Comparison of ENCODE assay signal across 20 cellular contexts in genomic region chr18:36492604-36493329, GRCh38.
A peak's percentile ranks its signal among the peaks of the same experiment; 100 is the strongest.
DNase-seq lines count a peak whose midpoint lies in the region; ATAC-seq, FAIRE-seq and TF ChIP-seq lines count a peak whose summit lies in the region.
"Had no signal": no experiment of that assay in that cellular context is flagged by ENCODE, and none has a peak within 500 bp of the region (broad histone marks: within the 10 kb centered on the region; RNA-seq: fewer than 3 reads in every experiment).

No MANE protein-coding gene starts in this region.

- H3K4me2 ChIP-seq in astrocyte (ENCODE audit: low read length): no peak overlapping the region

- H3K4me1 ChIP-seq in astrocyte (ENCODE audit: insufficient read depth, low read length): no peaks in the 10 kb centered on the region
- H3K4me1 ChIP-seq: right lobe of liver, vagina had no signal

- CTCF ChIA-PET in WTC11 (lab: Charles Lee): interaction anchor here (1.1 kb wide), 1 partner anchor 12 kb away, joined by 4 read pairs; no protein-coding TSS in a partner anchor

- no peaks in the 10 kb centered on the region for H3K9me3 ChIP-seq in astrocyte (ENCODE audit: insufficient read depth, low read depth, low read length)
- no peaks in the 10 kb centered on the region for H3K9me3 ChIP-seq in MG63
- H3K9me3 ChIP-seq: right lobe of liver, thoracic aorta, vagina had no signal

- no peak overlapping the region for H3K4me3 Mint-ChIP-seq in astrocyte (ENCODE audit: unreplicated experiment)
- H3K4me3 Mint-ChIP-seq in nephron progenitor cell: peak overlapping the region; percentile 53
- H3K4me3 Mint-ChIP-seq in WTC11: no peak overlapping the region
- H3K4me3 Mint-ChIP-seq: activated CD4-positive, alpha-beta T cell treated with anti-CD3 and anti-CD28 coated beads, Interleukin-2, amount 10 ng/mL, durations not matched to agents 24 days and 14 days; activated naive CD4-positive, alpha-beta T cell treated with anti-CD3 and anti-CD28 coated beads, Interleukin-2, amount 50 U/mL, for 24 hours; CD14-positive monocyte; mesothelial cell of epicardium; naive thymus-derived CD4-positive, alpha-beta T cell had no signal

- H3K79me2 ChIP-seq in astrocyte (ENCODE audit: insufficient read depth, low read length): no peaks in the 10 kb centered on the region

- peak; percentile 32 for FAIRE-seq in astrocyte (lab: Jason Lieb, UNC)
- FAIRE-seq: H54, HepG2 had no signal

- ATAC-seq in WTC11 (no peak), GM21825 (IDR thresholded peaks at IDR 0.05; ENCODE audit: unreplicated experiment) (no peak)
- ATAC-seq: naive thymus-derived CD4-positive, alpha-beta T cell had no signal

- no peak overlapping the region for H2AFZ ChIP-seq in astrocyte (ENCODE audit: low read depth, low read length)

- POLR2A ChIA-PET in WTC11 (lab: Charles Lee): no interaction called here

- H3K4me3 ChIP-seq in astrocyte (ENCODE audit: insufficient read depth, low read depth, low read length) (no peak overlapping the region), MG63 (no peak overlapping the region)
- H3K4me3 ChIP-seq: right lobe of liver, thoracic aorta, vagina had no signal

- H3K36me3 Mint-ChIP-seq in astrocyte (ENCODE audit: low read depth, unreplicated experiment) (peaks cover 2% of the 10 kb centered on the region), nephron progenitor cell (ENCODE audit: low read depth) (no peaks in the 10 kb centered on the region), WTC11 (no peaks in the 10 kb centered on the region)
- H3K36me3 Mint-ChIP-seq: activated naive CD4-positive, alpha-beta T cell treated with anti-CD3 and anti-CD28 coated beads, Interleukin-2, amount 50 U/mL, for 24 hours; CD14-positive monocyte; mesothelial cell of epicardium; naive thymus-derived CD4-positive, alpha-beta T cell had no signal

- H3K27ac Mint-ChIP-seq in astrocyte (ENCODE audit: unreplicated experiment) (no peak overlapping the region), nephron progenitor cell (peak overlapping the region; percentile 93), WTC11 (no peak overlapping the region)
- H3K27ac Mint-ChIP-seq: activated CD4-positive, alpha-beta T cell treated with anti-CD3 and anti-CD28 coated beads, Interleukin-2, amount 10 ng/mL, durations not matched to agents 24 days and 14 days; activated naive CD4-positive, alpha-beta T cell treated with anti-CD3 and anti-CD28 coated beads, Interleukin-2, amount 50 U/mL, for 24 hours; CD14-positive monocyte; mesothelial cell of epicardium; naive thymus-derived CD4-positive, alpha-beta T cell had no signal

- H4K20me1 ChIP-seq in astrocyte (ENCODE audit: insufficient read depth, low read length): no peaks in the 10 kb centered on the region

- H3K27me3 ChIP-seq in astrocyte (ENCODE audit: insufficient read depth, low read length) (no peaks in the 10 kb centered on the region), MG63 (no peaks in the 10 kb centered on the region)
- H3K27me3 ChIP-seq: right lobe of liver, vagina had no signal

- peak; percentile 69 for DNase-seq in ELR (ENCODE audit: low read depth)
- DNase-seq in astrocyte (ENCODE audit: low read depth): no peak
- no peak for DNase-seq in nephron progenitor cell
- no peak for DNase-seq in MG63
- DNase-seq in WTC11 (ENCODE audit: low spot score): no peak
- DNase-seq: activated CD4-positive, alpha-beta T cell treated with anti-CD3 and anti-CD28 coated beads, Interleukin-2, amount 10 ng/mL, durations not matched to agents 24 days and 14 days; GDM1; naive thymus-derived CD4-positive, alpha-beta T cell; NCI-H1930; right lobe of liver; stimulated activated naive CD4-positive, alpha-beta T cell treated with Interleukin-2 at 50 U/mL for 16 hours had no signal

- H3K36me3 ChIP-seq in astrocyte (ENCODE audit: insufficient read depth, low read length): no peaks in the 10 kb centered on the region
- no peaks in the 10 kb centered on the region for H3K36me3 ChIP-seq in MG63
- H3K36me3 ChIP-seq: right lobe of liver, thoracic aorta, vagina had no signal

- H3K9ac ChIP-seq in astrocyte (ENCODE audit: low read length): no peak overlapping the region

- peaks cover 6% of the 10 kb centered on the region for H3K27me3 Mint-ChIP-seq in astrocyte (ENCODE audit: low read depth, unreplicated experiment)
- peaks cover 4% of the 10 kb centered on the region for H3K27me3 Mint-ChIP-seq in nephron progenitor cell (ENCODE audit: low read depth, poor library complexity)
- H3K27me3 Mint-ChIP-seq in WTC11 (ENCODE audit: low read depth): no peaks in the 10 kb centered on the region

- H3K27ac ChIP-seq in 22Rv1: peak overlapping the region; percentile 40
- no peak overlapping the region for H3K27ac ChIP-seq in astrocyte (ENCODE audit: low read depth, low read length)
- H3K27ac ChIP-seq: right lobe of liver, thoracic aorta, vagina had no signal

- TF ChIP-seq CTCF in 22Rv1 (IDR thresholded peaks at IDR 0.05) (no peak), astrocyte (IDR thresholded peaks at IDR 0.05; ENCODE audit: insufficient read depth, low read depth, low read length) (no peak), nephron progenitor cell (IDR thresholded peaks at IDR 0.05) (no peak), WTC11 (IDR thresholded peaks at IDR 0.05) (no peak)

- H3K9me3 Mint-ChIP-seq in astrocyte (ENCODE audit: unreplicated experiment): no peaks in the 10 kb centered on the region
- no peaks in the 10 kb centered on the region for H3K9me3 Mint-ChIP-seq in nephron progenitor cell
- no peaks in the 10 kb centered on the region for H3K9me3 Mint-ChIP-seq in WTC11
- H3K9me3 Mint-ChIP-seq: activated CD4-positive, alpha-beta T cell treated with anti-CD3 and anti-CD28 coated beads, Interleukin-2, amount 10 ng/mL, durations not matched to agents 24 days and 14 days; activated naive CD4-positive, alpha-beta T cell treated with anti-CD3 and anti-CD28 coated beads, Interleukin-2, amount 50 U/mL, for 24 hours; mesothelial cell of epicardium had no signal

- peaks cover 5% of the 10 kb centered on the region for H3K4me1 Mint-ChIP-seq in astrocyte (ENCODE audit: low read depth, unreplicated experiment)
- H3K4me1 Mint-ChIP-seq in nephron progenitor cell: peaks cover 87% of the 10 kb centered on the region
- peaks cover 22% of the 10 kb centered on the region for H3K4me1 Mint-ChIP-seq in WTC11
- H3K4me1 Mint-ChIP-seq: activated CD4-positive, alpha-beta T cell treated with anti-CD3 and anti-CD28 coated beads, Interleukin-2, amount 10 ng/mL, durations not matched to agents 24 days and 14 days; activated naive CD4-positive, alpha-beta T cell treated with anti-CD3 and anti-CD28 coated beads, Interleukin-2, amount 50 U/mL, for 24 hours; CD14-positive monocyte had no signal

TF ChIP-seq in WTC11, 78 proteins besides CTCF, POLR2A, EP300 and RAD21 (continues in another document):
- TF ChIP-seq, protein P1, sequence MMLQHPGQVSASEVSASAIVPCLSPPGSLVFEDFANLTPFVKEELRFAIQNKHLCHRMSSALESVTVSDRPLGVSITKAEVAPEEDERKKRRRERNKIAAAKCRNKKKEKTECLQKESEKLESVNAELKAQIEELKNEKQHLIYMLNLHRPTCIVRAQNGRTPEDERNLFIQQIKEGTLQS (CRISPR knock-in tag; conservative IDR thresholded peaks at IDR 0.05): no peak
- TF ChIP-seq, protein P2, sequence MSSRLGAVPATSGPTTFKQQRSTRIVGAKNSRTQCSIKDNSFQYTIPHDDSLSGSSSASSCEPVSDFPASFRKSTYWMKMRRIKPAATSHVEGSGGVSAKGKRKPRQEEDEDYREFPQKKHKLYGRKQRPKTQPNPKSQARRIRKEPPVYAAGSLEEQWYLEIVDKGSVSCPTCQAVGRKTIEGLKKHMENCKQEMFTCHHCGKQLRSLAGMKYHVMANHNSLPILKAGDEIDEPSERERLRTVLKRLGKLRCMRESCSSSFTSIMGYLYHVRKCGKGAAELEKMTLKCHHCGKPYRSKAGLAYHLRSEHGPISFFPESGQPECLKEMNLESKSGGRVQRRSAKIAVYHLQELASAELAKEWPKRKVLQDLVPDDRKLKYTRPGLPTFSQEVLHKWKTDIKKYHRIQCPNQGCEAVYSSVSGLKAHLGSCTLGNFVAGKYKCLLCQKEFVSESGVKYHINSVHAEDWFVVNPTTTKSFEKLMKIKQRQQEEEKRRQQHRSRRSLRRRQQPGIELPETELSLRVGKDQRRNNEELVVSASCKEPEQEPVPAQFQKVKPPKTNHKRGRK (CRISPR knock-in tag; IDR thresholded peaks at IDR 0.05; ENCODE audit: borderline replicate concordance): no peak
- TF ChIP-seq HMGXB4 (CRISPR knock-in tag; IDR thresholded peaks at IDR 0.05) (no peak), SMAD4 (CRISPR knock-in tag; IDR thresholded peaks at IDR 0.05) (no peak), E2F5 (CRISPR knock-in tag; IDR thresholded peaks at IDR 0.05) (no peak), PREB (CRISPR knock-in tag; IDR thresholded peaks at IDR 0.05; ENCODE audit: borderline replicate concordance) (no peak)
